In genomic region chr1:117335376-117336086, GRCh38 we compare ENCODE assay signal across 17 cellular contexts.
"Had no signal": no experiment of that assay in that cellular context is flagged by ENCODE, and none has a peak within 500 bp of the region (broad histone marks: within the 10 kb centered on the region; RNA-seq: fewer than 3 reads in every experiment).

No MANE protein-coding gene starts in this region.

- DNase-seq: colonic mucosa; dermis blood vessel endothelial cell; effector CD4-positive, alpha-beta T cell; endodermal cell; erythroblast; gastrocnemius medialis; islet precursor cell; mesendoderm; pancreas; spleen; stimulated activated CD4-positive, alpha-beta T cell treated with anti-CD3 and anti-CD28 coated beads, Interleukin-2, amount 100 ng/mL, for 24 hours; stimulated activated CD4-positive, alpha-beta T cell treated with anti-CD3 and anti-CD28 coated beads, Interleukin-4, amount 100 ng/mL, for 4 hours; stimulated activated naive B cell treated with anti-CD40 and anti-IgM and Interleukin-4, amounts not matched to agents 10 μg/mL and 1 μg/mL and 100 μg/mL, for 72 hours; stimulated activated naive CD8-positive, alpha-beta T cell treated with anti-CD3 and anti-CD28 coated beads, Interleukin-15, amount 100 ng/mL, for 72 hours had no signal

- H3K9me3 ChIP-seq: colonic mucosa, gastrocnemius medialis, pancreas had no signal

- H3K4me3 ChIP-seq: colonic mucosa, gastrocnemius medialis, lung, pancreas, spleen had no signal

- ATAC-seq: gastrocnemius medialis; left lobe of liver; naive thymus-derived CD4-positive, alpha-beta T cell; pancreas; stimulated activated naive B cell treated with anti-CD40 and anti-IgM and Interleukin-4, amounts not matched to agents 10 μg/mL and 1 μg/mL and 100 μg/mL, for 72 hours; stimulated activated naive CD8-positive, alpha-beta T cell treated with anti-CD3 and anti-CD28 coated beads, Interleukin-15, amount 100 ng/mL, for 72 hours had no signal

- H3K27ac ChIP-seq: colonic mucosa, gastrocnemius medialis, pancreas, spleen had no signal

- H3K27me3 ChIP-seq: colonic mucosa, gastrocnemius medialis, pancreas, spleen had no signal

- H3K4me1 ChIP-seq: colonic mucosa, gastrocnemius medialis had no signal

- H3K36me3 ChIP-seq: colonic mucosa, gastrocnemius medialis, pancreas, spleen had no signal
